Comparison of ENCODE assay signal across 17 cellular contexts in genomic region chr3:81565066-81565465, GRCh38.
DNase-seq lines count a peak whose midpoint lies in the region; FAIRE-seq and TF ChIP-seq lines count a peak whose summit lies in the region.
"Had no signal": no experiment of that assay in that cellular context is flagged by ENCODE, and none has a peak within 500 bp of the region (broad histone marks: within the 10 kb centered on the region; RNA-seq: fewer than 3 reads in every experiment).

No MANE protein-coding gene starts in this region.

- 91% methylated on average over 2 of the region's 2 CpGs for WGBS in mammary epithelial cell (ENCODE audit: low coverage, missing lambda C conversion rate)

- H3K36me3 ChIP-seq in mammary epithelial cell (ENCODE audit: insufficient read depth, low read length): peaks cover 2% of the 10 kb centered on the region
- H3K36me3 ChIP-seq in bronchial epithelial cell (ENCODE audit: control insufficient read depth, insufficient read depth, low read length): peaks cover 1% of the 10 kb centered on the region
- H3K36me3 ChIP-seq: HAP-1 had no signal

- H3K4me1 ChIP-seq in mammary epithelial cell (ENCODE audit: insufficient read depth, low read length): peaks cover 6% of the 10 kb centered on the region
- H3K4me1 ChIP-seq: Caco-2, HAP-1 had no signal

- H3K4me3 ChIP-seq in mammary epithelial cell (replicated peaks in 1 of 3; ENCODE audit: insufficient read depth in 1 of 3, low read depth in 2 of 3, low read length in 3 of 3) (no peak overlapping the region), bronchial epithelial cell (ENCODE audit: low read depth, low read length) (no peak overlapping the region)
- H3K4me3 ChIP-seq: HAP-1 had no signal

- BruUV-seq in mammary epithelial cell (replicated peaks; lab: Mats Ljungman, UMichigan) (no TSS peak), MCF 10A (replicated peaks; lab: Mats Ljungman, UMichigan) (no TSS peak)

- in situ Hi-C loops in mammary epithelial cell (cut with MboI; ENCODE audit: low sequenced_read_pairs in 2 of 2): no loop called here

- H3K36me3 Mint-ChIP-seq in MCF 10A (ENCODE audit: insufficient read depth, unreplicated experiment): no peaks in the 10 kb centered on the region

- DNase-seq in mammary epithelial cell (peak; percentile 32), MCF 10A (ENCODE audit: unreplicated experiment) (no peak), bronchial epithelial cell (ENCODE audit: low read depth) (peak; percentile 61), iris pigment epithelial cell (ENCODE audit: low read depth) (peak; percentile 8), LoVo (ENCODE audit: low spot score) (no peak), mucosa of gallbladder (ENCODE audit: low spot score) (no peak), cortex of kidney (lab: John Stamatoyannopoulos, UW) (no peak)
- DNase-seq in activated naive CD4-positive, alpha-beta T cell treated with Interleukin-2 at 50 U/mL for 16 hours: no peak
- DNase-seq: Caco-2; CD8-positive, alpha-beta memory T cell; DND-41; GF-D8 had no signal

- TF ChIP-seq CTCF in mammary epithelial cell (conservative IDR thresholded peaks at IDR 0.05 in 1 of 2, IDR thresholded peaks at IDR 0.05 in 1 of 2; ENCODE audit: extremely low read depth in 1 of 2, insufficient read depth in 1 of 2, low read depth in 1 of 2, low read length in 2 of 2) (no peak), MCF 10A (IDR thresholded peaks at IDR 0.05; ENCODE audit: unreplicated experiment) (no peak), bronchial epithelial cell (IDR thresholded peaks at IDR 0.05; ENCODE audit: insufficient read depth, low read length, severe bottlenecking) (no peak)

- no peaks in the 10 kb centered on the region for H3K27me3 ChIP-seq in mammary epithelial cell (ENCODE audit: insufficient read depth, low read length)
- H3K27me3 ChIP-seq in bronchial epithelial cell (ENCODE audit: control insufficient read depth, insufficient read depth, low read length): no peaks in the 10 kb centered on the region

- H4K20me1 ChIP-seq in mammary epithelial cell (ENCODE audit: insufficient read depth, low read length): no peaks in the 10 kb centered on the region

- no peaks in the 10 kb centered on the region for H3K9me3 Mint-ChIP-seq in MCF 10A (ENCODE audit: unreplicated experiment)

- intact Hi-C loops in mammary epithelial cell (cut with micrococcal nuclease): no loop called here
- intact Hi-C loops in MCF 10A (cut with micrococcal nuclease): no loop called here

- H2AFZ ChIP-seq in mammary epithelial cell (ENCODE audit: low read depth, low read length): no peak overlapping the region

- H3K27ac Mint-ChIP-seq in MCF 10A (ENCODE audit: low read depth, unreplicated experiment): no peak overlapping the region
- H3K27ac Mint-ChIP-seq: CD14-positive monocyte; CD8-positive, alpha-beta memory T cell had no signal

- H3K79me2 ChIP-seq in mammary epithelial cell (ENCODE audit: insufficient read depth, low read length): no peaks in the 10 kb centered on the region

- H3K9me3 ChIP-seq in mammary epithelial cell (replicated peaks; ENCODE audit: insufficient read depth, low read length): no peaks in the 10 kb centered on the region
- H3K9me3 ChIP-seq: Caco-2, HAP-1 had no signal

- POLR2A ChIA-PET in MCF 10A (lab: Yijun Ruan, JAX): interaction anchor here (0.6 kb wide), 1 partner anchor 16 kb away, joined by 3 read pairs; no protein-coding TSS in a partner anchor

- no peak for FAIRE-seq in bronchial epithelial cell (lab: Jason Lieb, UNC)
- FAIRE-seq: GM19239, H1 had no signal

- H3K27ac ChIP-seq in mammary epithelial cell (ENCODE audit: insufficient read depth, low read depth, low read length): no peak overlapping the region
- H3K27ac ChIP-seq: 22Rv1 had no signal

- CTCF ChIA-PET in mammary epithelial cell (lab: Charles Lee; ENCODE audit: low non-redundant PET) (no interaction called here), MCF 10A (lab: Yijun Ruan, JAX) (interaction anchor here (0.7 kb wide), 1 partner anchor 16 kb away, joined by 4 read pairs; no protein-coding TSS in a partner anchor)

- dilution Hi-C loops in mammary epithelial cell (cut with HindIII; ENCODE audit: low sequenced_read_pairs): no loop called here

- H3K9ac ChIP-seq in mammary epithelial cell (ENCODE audit: insufficient read depth, low read length): no peak overlapping the region

- peaks cover 4% of the 10 kb centered on the region for H3K4me1 Mint-ChIP-seq in MCF 10A (ENCODE audit: insufficient read depth, unreplicated experiment)
- H3K4me1 Mint-ChIP-seq: CD14-positive monocyte; CD8-positive, alpha-beta memory T cell had no signal

- H3K27me3 Mint-ChIP-seq in MCF 10A (ENCODE audit: insufficient read depth, unreplicated experiment): no peaks in the 10 kb centered on the region
- H3K27me3 Mint-ChIP-seq: CD8-positive, alpha-beta memory T cell had no signal

- no peak overlapping the region for H3K4me3 Mint-ChIP-seq in MCF 10A (ENCODE audit: unreplicated experiment)
- H3K4me3 Mint-ChIP-seq: CD14-positive monocyte; CD8-positive, alpha-beta memory T cell had no signal

- peak overlapping the region; percentile 0 for H3K4me2 ChIP-seq in mammary epithelial cell (ENCODE audit: insufficient read depth, low read depth, low read length)

Comparison
In these comparisons a context has a peak if more than half of its experiments do, and no peak if none do; other contexts are left out.
1. DNase-seq: peak in mammary epithelial cell (single experiment), bronchial epithelial cell (single experiment) and iris pigment epithelial cell (single experiment); none in MCF 10A (single experiment), LoVo (single experiment), activated naive CD4-positive, alpha-beta T cell treated with Interleukin-2 at 50 U/mL for 16 hours (single experiment), mucosa of gallbladder (single experiment) and cortex of kidney (single experiment).